ENCODE assay signal across 1 cellular context in genomic region chr17:41769985-41770384, GRCh38.
TF ChIP-seq lines count a peak whose summit lies in the region.

No MANE protein-coding gene starts in this region.

TF ChIP-seq in K562, 482 proteins besides CTCF, POLR2A, EP300 and RAD21:
- peak; percentile 53; the same call in 1 of the 2 replicates for TF ChIP-seq BCOR (IDR thresholded peaks at IDR 0.05)
- TF ChIP-seq ADNP (tag; IDR thresholded peaks at IDR 0.05): peak; percentile 60; the same call in 1 of the 2 replicates
- TF ChIP-seq RBM25 (IDR thresholded peaks at IDR 0.05; ENCODE audit: low read depth, low read length, severe bottlenecking): peak; percentile 44
- TF ChIP-seq XRCC3 (IDR thresholded peaks at IDR 0.05): no peak
